8 cellular contexts compared by ENCODE assay signal in the genomic region with DNA sequence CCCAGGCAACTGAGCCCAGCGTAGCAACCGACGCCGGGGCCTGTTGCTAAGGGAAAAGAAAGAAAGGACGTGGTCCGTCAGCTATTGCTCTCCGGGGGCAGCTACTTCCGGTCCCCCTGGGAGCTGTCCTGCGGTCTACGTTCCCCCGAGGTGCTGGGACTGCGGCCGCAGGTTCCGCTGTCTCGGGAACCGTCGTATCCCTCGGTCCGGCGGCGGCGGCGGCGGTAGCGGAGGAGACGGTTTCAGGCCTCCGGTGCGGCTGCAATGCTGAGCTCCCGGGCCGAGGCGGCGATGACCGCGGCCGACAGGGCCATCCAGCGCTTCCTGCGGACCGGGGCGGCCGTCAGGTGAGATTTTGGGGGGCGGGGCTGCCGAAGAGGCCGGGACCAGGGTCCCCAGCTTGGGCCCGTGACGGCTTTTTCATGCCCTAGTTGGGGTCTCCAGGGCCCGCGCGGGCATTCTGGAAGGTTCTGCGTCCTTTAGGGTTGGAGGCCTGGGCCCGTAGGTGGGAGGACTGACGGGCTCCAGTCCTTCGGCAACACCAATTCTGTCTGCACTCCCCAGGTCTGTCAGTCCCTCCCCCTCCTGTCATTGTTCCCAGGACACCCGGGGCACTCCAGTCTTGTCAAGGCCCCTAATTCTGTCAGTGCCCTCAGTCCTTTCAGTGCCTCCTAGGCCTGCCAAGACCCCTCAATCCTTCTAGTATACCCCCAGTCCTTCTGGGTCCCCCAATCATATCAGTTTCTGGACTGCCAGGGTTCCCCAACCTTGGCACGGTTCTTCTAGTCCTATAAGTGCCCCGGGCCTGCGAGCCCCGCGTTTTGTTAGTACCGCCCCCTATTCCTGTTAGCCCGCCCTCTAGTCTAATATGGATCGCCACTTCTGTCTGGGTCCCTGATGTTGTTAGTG. TPM values are rescaled to one million over a fixed set of nuclear protein-coding genes. Genes with fewer than 3 reads are reported as not detected.
A peak's percentile ranks its signal among the peaks of the same experiment; 100 is the strongest.
DNase-seq lines count a peak whose midpoint lies in the region; ATAC-seq and TF ChIP-seq lines count a peak whose summit lies in the region.

A gene with protein sequence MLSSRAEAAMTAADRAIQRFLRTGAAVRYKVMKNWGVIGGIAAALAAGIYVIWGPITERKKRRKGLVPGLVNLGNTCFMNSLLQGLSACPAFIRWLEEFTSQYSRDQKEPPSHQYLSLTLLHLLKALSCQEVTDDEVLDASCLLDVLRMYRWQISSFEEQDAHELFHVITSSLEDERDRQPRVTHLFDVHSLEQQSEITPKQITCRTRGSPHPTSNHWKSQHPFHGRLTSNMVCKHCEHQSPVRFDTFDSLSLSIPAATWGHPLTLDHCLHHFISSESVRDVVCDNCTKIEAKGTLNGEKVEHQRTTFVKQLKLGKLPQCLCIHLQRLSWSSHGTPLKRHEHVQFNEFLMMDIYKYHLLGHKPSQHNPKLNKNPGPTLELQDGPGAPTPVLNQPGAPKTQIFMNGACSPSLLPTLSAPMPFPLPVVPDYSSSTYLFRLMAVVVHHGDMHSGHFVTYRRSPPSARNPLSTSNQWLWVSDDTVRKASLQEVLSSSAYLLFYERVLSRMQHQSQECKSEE (plus strand): TSS at position 162 of the 909 bp plus-strand sequence. CDS start 103 bp downstream, at position 265.

- POLR2A ChIA-PET in CD4-positive, alpha-beta T cell (lab: Charles Lee), result interaction anchor here (0.6 to 2.8 kb wide), 11 partner anchors 11 to 1666 kb away, joined by 3 to 13 read pairs (median 4); a partner anchor contains a TSS
- POLR2A ChIA-PET in activated CD8-positive, alpha-beta T cell treated with anti-CD3 and anti-CD28 coated beads, Interleukin-2, amount 10 ng/mL, durations not matched to agents 7 days and 5 days (lab: Charles Lee), result interaction anchor here (0.7 to 0.9 kb wide), 3 partner anchors 41 to 504 kb away, joined by 3 read pairs; no protein-coding TSS in a partner anchor

- DNase-seq in CD4-positive, alpha-beta T cell, result peak; percentile 75 to 86 (median 80)
- DNase-seq in NCI-H82 treated with DMSO at 0.1 percent for 48 hours (lab: John Stamatoyannopoulos, UW; ENCODE audit: unreplicated experiment), result peak; percentile 31
- peak; percentile 86 for DNase-seq in activated CD8-positive, alpha-beta T cell treated with anti-CD3 and anti-CD28 coated beads, Interleukin-2, amount 10 ng/mL, durations not matched to agents 7 days and 5 days
- peak; percentile 74 for DNase-seq in effector CD8-positive, alpha-beta T cell (lab: John Stamatoyannopoulos, UW)
- peak; percentile 92 to 93 for DNase-seq in lung microvascular endothelial cell (ENCODE audit: low read depth in 2 of 2)
- DNase-seq in stimulated activated CD4-positive, alpha-beta T cell treated with anti-CD3 and anti-CD28 coated beads, TNF-alpha, amount 100 ng/mL, for 24 hours (ENCODE audit: low read depth in 3 of 3), result peak; percentile 71 to 82 (median 73)

- intact Hi-C loops in CD4-positive, alpha-beta T cell (cut with DNase I, micrococcal nuclease), result loop anchor here (1.0 to 10.0 kb wide), 13 partner anchors 40 to 1368 kb away; a partner anchor contains a TSS

- TF ChIP-seq CTCF in CD4-positive, alpha-beta T cell (IDR thresholded peaks at IDR 0.05), result no peak

- CTCF ChIA-PET in CD4-positive, alpha-beta T cell (lab: Charles Lee), result interaction anchor here (3.8 kb wide), 1 partner anchor 41 kb away, joined by 31 read pairs; a partner anchor contains a TSS
- CTCF ChIA-PET in activated CD8-positive, alpha-beta T cell treated with anti-CD3 and anti-CD28 coated beads, Interleukin-2, amount 10 ng/mL, durations not matched to agents 7 days and 5 days (lab: Charles Lee), result interaction anchor here (0.6 to 2.5 kb wide), 4 partner anchors 40 to 59 kb away, joined by 3 to 15 read pairs (median 6); a partner anchor contains a TSS

- H3K4me3 Mint-ChIP-seq in CD4-positive, alpha-beta T cell, result peak within 1 kb of the TSS; percentile 98
- peak within 1 kb of the TSS; percentile 81 for H3K4me3 Mint-ChIP-seq in activated CD8-positive, alpha-beta T cell treated with anti-CD3 and anti-CD28 coated beads, Interleukin-2, amount 10 ng/mL, durations not matched to agents 7 days and 5 days

- peak within 1 kb of the TSS; percentile 86 for H3K27ac Mint-ChIP-seq in CD4-positive, alpha-beta T cell
- H3K27ac Mint-ChIP-seq in activated CD8-positive, alpha-beta T cell treated with anti-CD3 and anti-CD28 coated beads, Interleukin-2, amount 10 ng/mL, durations not matched to agents 7 days and 5 days, result peak within 1 kb of the TSS; percentile 91

- peaks cover 13% of the 10 kb centered on the region for H3K4me1 Mint-ChIP-seq in CD4-positive, alpha-beta T cell (ENCODE audit: low read depth)
- peaks cover 12% of the 10 kb centered on the region for H3K4me1 Mint-ChIP-seq in activated CD8-positive, alpha-beta T cell treated with anti-CD3 and anti-CD28 coated beads, Interleukin-2, amount 10 ng/mL, durations not matched to agents 7 days and 5 days (ENCODE audit: low read depth)

- H3K27ac ChIP-seq in CD4-positive, alpha-beta T cell (ENCODE audit: low read depth, low read length), result peak within 1 kb of the TSS; percentile 87

- H3K9me3 Mint-ChIP-seq in CD4-positive, alpha-beta T cell, result no peaks in the 10 kb centered on the region
- no peaks in the 10 kb centered on the region for H3K9me3 Mint-ChIP-seq in activated CD8-positive, alpha-beta T cell treated with anti-CD3 and anti-CD28 coated beads, Interleukin-2, amount 10 ng/mL, durations not matched to agents 7 days and 5 days (ENCODE audit: insufficient read depth)

- ATAC-seq in CD4-positive, alpha-beta T cell (ENCODE audit: poor library complexity), result peak; percentile 77
- ATAC-seq in GM19397 (IDR thresholded peaks at IDR 0.05; ENCODE audit: unreplicated experiment) (peak; percentile 76), HG03565 (IDR thresholded peaks at IDR 0.05; ENCODE audit: unreplicated experiment) (peak; percentile 53)
- peak; percentile 76 for ATAC-seq in activated CD8-positive, alpha-beta T cell treated with anti-CD3 and anti-CD28 coated beads, Interleukin-2, amount 10 ng/mL, durations not matched to agents 7 days and 5 days

- H3K27me3 ChIP-seq in CD4-positive, alpha-beta T cell (ENCODE audit: control insufficient read depth, insufficient read depth, low read length), result no peaks in the 10 kb centered on the region

- no peaks in the 10 kb centered on the region for H3K9me3 ChIP-seq in CD4-positive, alpha-beta T cell (ENCODE audit: control insufficient read depth, low read length)

- H3K27me3 Mint-ChIP-seq in CD4-positive, alpha-beta T cell, result no peaks in the 10 kb centered on the region
- H3K27me3 Mint-ChIP-seq in activated CD8-positive, alpha-beta T cell treated with anti-CD3 and anti-CD28 coated beads, Interleukin-2, amount 10 ng/mL, durations not matched to agents 7 days and 5 days (ENCODE audit: low read depth), result no peaks in the 10 kb centered on the region

- H3K36me3 Mint-ChIP-seq in CD4-positive, alpha-beta T cell (ENCODE audit: low read depth), result peaks cover 31% of the 10 kb centered on the region
- peaks cover 6% of the 10 kb centered on the region for H3K36me3 Mint-ChIP-seq in activated CD8-positive, alpha-beta T cell treated with anti-CD3 and anti-CD28 coated beads, Interleukin-2, amount 10 ng/mL, durations not matched to agents 7 days and 5 days (ENCODE audit: low read depth)

RNA-seq across cellular contexts. Expression of the gene that starts here (rescaled TPM):
- 10 to 100 TPM; 21.8 to 23.0 TPM for total RNA-seq in CD4-positive, alpha-beta T cell
- 1 to 10 TPM; 5.9 to 8.8 TPM for total RNA-seq in activated CD8-positive, alpha-beta T cell treated with anti-CD3 and anti-CD28 coated beads, Interleukin-2, amount 10 ng/mL, durations not matched to agents 7 days and 5 days
- total RNA-seq in lung microvascular endothelial cell, result 4.8 and 5.7 TPM in 2 replicates

Comparison
In these comparisons a context has a peak if more than half of its experiments do, and no peak if none do; other contexts are left out.
1. Peak in every context shown above with its lines: DNase-seq, ATAC-seq and H3K27ac ChIP-seq.
2. DNase-seq: peak in every context shown above with its lines; median percentile 92 in lung microvascular endothelial cell; 86 in activated CD8-positive, alpha-beta T cell treated with anti-CD3 and anti-CD28 coated beads, Interleukin-2, amount 10 ng/mL, durations not matched to agents 7 days and 5 days; 80 in CD4-positive, alpha-beta T cell; 74 in effector CD8-positive, alpha-beta T cell; 73 in stimulated activated CD4-positive, alpha-beta T cell treated with anti-CD3 and anti-CD28 coated beads, TNF-alpha, amount 100 ng/mL, for 24 hours; 31 in NCI-H82 treated with DMSO at 0.1 percent for 48 hours.